Comparison of ENCODE assay signal across 1 cellular context in the genomic region with DNA sequence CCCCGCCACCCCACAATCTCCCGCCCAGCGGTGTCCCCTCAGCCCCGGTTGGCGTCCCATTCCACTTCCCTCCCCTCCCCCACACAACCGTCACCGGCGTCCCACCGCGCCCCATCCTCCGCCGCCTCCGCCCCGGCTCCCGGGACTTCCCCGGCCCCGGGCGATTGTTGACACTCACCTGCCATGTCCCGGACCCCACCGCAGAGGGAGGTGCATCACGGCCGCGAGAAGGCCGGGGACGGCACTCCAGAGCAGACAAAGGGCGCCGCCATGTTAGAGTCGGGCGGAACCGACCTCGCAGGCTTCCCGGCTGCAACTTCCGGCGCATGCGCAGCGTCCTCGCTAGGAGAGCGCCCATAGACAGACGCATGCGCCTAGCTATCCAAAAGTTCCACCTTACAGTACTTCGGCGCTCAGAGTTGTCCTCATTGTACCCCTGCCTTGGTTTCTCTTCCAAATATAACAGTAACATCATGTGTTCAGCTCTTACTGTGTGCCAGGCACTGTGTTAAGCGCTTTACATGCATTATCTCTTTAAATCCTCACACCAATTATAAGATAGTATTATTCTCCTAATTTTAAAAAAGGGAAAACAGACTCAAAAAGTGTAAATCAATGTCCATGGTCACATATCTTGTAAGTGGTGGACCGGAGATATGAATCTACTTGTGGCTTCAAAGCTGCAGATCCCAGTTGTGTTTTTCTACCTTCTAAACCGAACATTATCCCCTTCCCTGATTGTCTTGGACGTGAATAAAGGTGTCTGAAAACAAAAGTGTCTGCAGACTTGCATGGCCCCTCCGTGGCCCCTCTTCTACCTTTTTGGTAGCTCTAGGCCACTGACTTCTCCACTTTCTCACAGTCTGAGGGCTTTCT.
A peak's percentile ranks its signal among the peaks of the same experiment; 100 is the strongest.
TF ChIP-seq lines count a peak whose summit lies in the region.

A gene (minus strand): TSS at position 297 of the 876 bp plus-strand sequence. CDS start 27,606 bp downstream, outside the sequence.

TF ChIP-seq in IMR-90, 13 proteins besides CTCF, POLR2A, EP300 and RAD21:
- TF ChIP-seq, protein P1, sequence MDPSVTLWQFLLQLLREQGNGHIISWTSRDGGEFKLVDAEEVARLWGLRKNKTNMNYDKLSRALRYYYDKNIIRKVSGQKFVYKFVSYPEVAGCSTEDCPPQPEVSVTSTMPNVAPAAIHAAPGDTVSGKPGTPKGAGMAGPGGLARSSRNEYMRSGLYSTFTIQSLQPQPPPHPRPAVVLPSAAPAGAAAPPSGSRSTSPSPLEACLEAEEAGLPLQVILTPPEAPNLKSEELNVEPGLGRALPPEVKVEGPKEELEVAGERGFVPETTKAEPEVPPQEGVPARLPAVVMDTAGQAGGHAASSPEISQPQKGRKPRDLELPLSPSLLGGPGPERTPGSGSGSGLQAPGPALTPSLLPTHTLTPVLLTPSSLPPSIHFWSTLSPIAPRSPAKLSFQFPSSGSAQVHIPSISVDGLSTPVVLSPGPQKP (IDR thresholded peaks at IDR 0.05; ENCODE audit: borderline replicate concordance, low read depth, low read length): no peak
- TF ChIP-seq CEBPB (IDR thresholded peaks at IDR 0.05; ENCODE audit: low read depth, low read length) (no peak), MXI1 (IDR thresholded peaks at IDR 0.05; ENCODE audit: borderline replicate concordance, low read depth, low read length) (peak; percentile 61), SMC3 (IDR thresholded peaks at IDR 0.05; ENCODE audit: low read depth, low read length) (0 out of 2 replicates have a peak, but pooled peaks have one; percentile 8), FOS (IDR thresholded peaks at IDR 0.05; ENCODE audit: low read depth, low read length) (no peak), NFE2L2 (IDR thresholded peaks at IDR 0.05; ENCODE audit: low read depth, low read length) (no peak), BHLHE40 (IDR thresholded peaks at IDR 0.05; ENCODE audit: low read depth, low read length) (no peak), RCOR1 (IDR thresholded peaks at IDR 0.05; ENCODE audit: insufficient replicate concordance, low read length) (no peak), MAZ (IDR thresholded peaks at IDR 0.05; ENCODE audit: borderline replicate concordance, low read depth, low read length) (no peak), RFX5 (IDR thresholded peaks at IDR 0.05; ENCODE audit: low read depth, low read length) (no peak)
- TF ChIP-seq, protein P2, sequence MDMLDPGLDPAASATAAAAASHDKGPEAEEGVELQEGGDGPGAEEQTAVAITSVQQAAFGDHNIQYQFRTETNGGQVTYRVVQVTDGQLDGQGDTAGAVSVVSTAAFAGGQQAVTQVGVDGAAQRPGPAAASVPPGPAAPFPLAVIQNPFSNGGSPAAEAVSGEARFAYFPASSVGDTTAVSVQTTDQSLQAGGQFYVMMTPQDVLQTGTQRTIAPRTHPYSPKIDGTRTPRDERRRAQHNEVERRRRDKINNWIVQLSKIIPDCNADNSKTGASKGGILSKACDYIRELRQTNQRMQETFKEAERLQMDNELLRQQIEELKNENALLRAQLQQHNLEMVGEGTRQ (IDR thresholded peaks at IDR 0.05; ENCODE audit: low read depth, low read length): no peak
